Comparison of ENCODE assay signal across 1 cellular context in the genomic region with DNA sequence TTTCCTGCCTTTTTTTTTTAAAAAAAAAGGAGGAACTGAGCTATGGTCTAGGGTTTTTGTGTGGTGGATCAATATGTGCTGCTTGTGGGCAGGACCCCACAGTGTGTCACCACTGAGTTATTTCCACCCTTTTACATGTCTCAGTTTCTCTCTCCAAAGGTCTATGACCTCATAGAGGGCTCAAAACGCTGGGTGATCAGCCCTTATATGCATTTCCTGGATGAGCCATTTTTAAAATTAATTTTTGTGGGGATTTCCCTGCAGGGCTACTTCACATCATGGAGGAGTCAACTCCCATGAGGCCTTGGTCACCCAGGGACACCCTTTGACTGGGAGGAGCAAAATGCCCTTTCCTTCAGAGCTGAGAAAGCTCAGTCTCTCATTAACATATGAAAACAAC.
TF ChIP-seq lines count a peak whose summit lies in the region.

No MANE protein-coding gene starts in this region.

TF ChIP-seq in GM12878, 131 proteins besides CTCF, POLR2A, EP300 and RAD21 (continued from another document and continues in another):
- TF ChIP-seq, protein P1, sequence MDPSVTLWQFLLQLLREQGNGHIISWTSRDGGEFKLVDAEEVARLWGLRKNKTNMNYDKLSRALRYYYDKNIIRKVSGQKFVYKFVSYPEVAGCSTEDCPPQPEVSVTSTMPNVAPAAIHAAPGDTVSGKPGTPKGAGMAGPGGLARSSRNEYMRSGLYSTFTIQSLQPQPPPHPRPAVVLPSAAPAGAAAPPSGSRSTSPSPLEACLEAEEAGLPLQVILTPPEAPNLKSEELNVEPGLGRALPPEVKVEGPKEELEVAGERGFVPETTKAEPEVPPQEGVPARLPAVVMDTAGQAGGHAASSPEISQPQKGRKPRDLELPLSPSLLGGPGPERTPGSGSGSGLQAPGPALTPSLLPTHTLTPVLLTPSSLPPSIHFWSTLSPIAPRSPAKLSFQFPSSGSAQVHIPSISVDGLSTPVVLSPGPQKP (IDR thresholded peaks at IDR 0.05; ENCODE audit: low read depth, low read length): peak; percentile 88
- TF ChIP-seq ZNF274 (IDR thresholded peaks at IDR 0.05; ENCODE audit: insufficient read depth, insufficient read length) (no peak), EZH2 (IDR thresholded peaks at IDR 0.05; ENCODE audit: borderline replicate concordance, control insufficient read depth, low read depth, low read length) (no peak), SIX5 (IDR thresholded peaks at IDR 0.05; ENCODE audit: low read depth, low read length, severe bottlenecking) (no peak), CHD1 (IDR thresholded peaks at IDR 0.05; ENCODE audit: low read depth, low read length) (no peak), EED (IDR thresholded peaks at IDR 0.05; ENCODE audit: low read depth) (peak; percentile 69; the same call in 1 of the 2 replicates), SREBF1 (IDR thresholded peaks at IDR 0.05; ENCODE audit: low read length) (no peak), ZZZ3 (IDR thresholded peaks at IDR 0.05; ENCODE audit: control insufficient read depth, insufficient read length, low read depth) (no peak), CBFB (IDR thresholded peaks at IDR 0.05; ENCODE audit: low read depth) (peak; percentile 59; the same call in 1 of the 2 replicates), TCF7 (IDR thresholded peaks at IDR 0.05; ENCODE audit: borderline replicate concordance) (no peak), ZBED1 (IDR thresholded peaks at IDR 0.05; ENCODE audit: borderline replicate concordance) (no peak), BMI1 (IDR thresholded peaks at IDR 0.05; ENCODE audit: borderline replicate concordance) (no peak), ZNF622 (IDR thresholded peaks at IDR 0.05) (no peak), RBBP5 (conservative IDR thresholded peaks at IDR 0.05) (no peak), MEF2A (IDR thresholded peaks at IDR 0.05; ENCODE audit: insufficient read depth, low read depth, low read length) (no peak), TARDBP (IDR thresholded peaks at IDR 0.05; ENCODE audit: borderline replicate concordance) (no peak), NR2F1 (conservative IDR thresholded peaks at IDR 0.05) (no peak), SMAD1 (IDR thresholded peaks at IDR 0.05; ENCODE audit: low read depth, partially characterized antibody) (no peak), CREM (IDR thresholded peaks at IDR 0.05; ENCODE audit: low read depth) (peak; percentile 67), SUPT20H (IDR thresholded peaks at IDR 0.05; ENCODE audit: borderline replicate concordance, control insufficient read depth, low read depth, low read length) (no peak), CBX5 (IDR thresholded peaks at IDR 0.05; ENCODE audit: low read depth) (no peak), MTA3 (IDR thresholded peaks at IDR 0.05; ENCODE audit: borderline replicate concordance, low read length) (no peak), STAT1 (conservative IDR thresholded peaks at IDR 0.05) (no peak), JUNB (IDR thresholded peaks at IDR 0.05) (peak; percentile 76), HCFC1 (IDR thresholded peaks at IDR 0.05; ENCODE audit: low read length) (no peak), CREB1 (IDR thresholded peaks at IDR 0.05; ENCODE audit: low read depth) (peak; percentile 89), PML (IDR thresholded peaks at IDR 0.05; ENCODE audit: low read length) (no peak), LARP7 (IDR thresholded peaks at IDR 0.05) (no peak), NBN (IDR thresholded peaks at IDR 0.05) (no peak), KDM1A (IDR thresholded peaks at IDR 0.05; ENCODE audit: borderline replicate concordance) (no peak), ETV6 (conservative IDR thresholded peaks at IDR 0.05 in 1 of 2, IDR thresholded peaks at IDR 0.05 in 1 of 2; ENCODE audit: borderline replicate concordance in 1 of 2, low read depth in 1 of 2) (no peak), MYB (IDR thresholded peaks at IDR 0.05; ENCODE audit: borderline replicate concordance, low read depth, low read length) (no peak), BRCA1 (IDR thresholded peaks at IDR 0.05; ENCODE audit: low read depth, low read length) (no peak), RUNX3 (IDR thresholded peaks at IDR 0.05; ENCODE audit: low read length) (peak; percentile 90), TCF12 (IDR thresholded peaks at IDR 0.05; ENCODE audit: low read depth, low read length) (no peak), KAT2A (conservative IDR thresholded peaks at IDR 0.05; ENCODE audit: control insufficient read depth, low read depth, low read length) (no peak), ZNF384 (IDR thresholded peaks at IDR 0.05; ENCODE audit: borderline replicate concordance, low read depth, low read length) (no peak), YBX1 (IDR thresholded peaks at IDR 0.05) (no peak), FOXK2 (IDR thresholded peaks at IDR 0.05) (no peak), ATF7 (IDR thresholded peaks at IDR 0.05; ENCODE audit: low read depth) (peak; percentile 89), RAD51 (IDR thresholded peaks at IDR 0.05) (no peak)
- TF ChIP-seq, protein P2, sequence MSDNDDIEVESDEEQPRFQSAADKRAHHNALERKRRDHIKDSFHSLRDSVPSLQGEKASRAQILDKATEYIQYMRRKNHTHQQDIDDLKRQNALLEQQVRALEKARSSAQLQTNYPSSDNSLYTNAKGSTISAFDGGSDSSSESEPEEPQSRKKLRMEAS (IDR thresholded peaks at IDR 0.05; ENCODE audit: low read depth, low read length): no peak
- TF ChIP-seq, protein P3, sequence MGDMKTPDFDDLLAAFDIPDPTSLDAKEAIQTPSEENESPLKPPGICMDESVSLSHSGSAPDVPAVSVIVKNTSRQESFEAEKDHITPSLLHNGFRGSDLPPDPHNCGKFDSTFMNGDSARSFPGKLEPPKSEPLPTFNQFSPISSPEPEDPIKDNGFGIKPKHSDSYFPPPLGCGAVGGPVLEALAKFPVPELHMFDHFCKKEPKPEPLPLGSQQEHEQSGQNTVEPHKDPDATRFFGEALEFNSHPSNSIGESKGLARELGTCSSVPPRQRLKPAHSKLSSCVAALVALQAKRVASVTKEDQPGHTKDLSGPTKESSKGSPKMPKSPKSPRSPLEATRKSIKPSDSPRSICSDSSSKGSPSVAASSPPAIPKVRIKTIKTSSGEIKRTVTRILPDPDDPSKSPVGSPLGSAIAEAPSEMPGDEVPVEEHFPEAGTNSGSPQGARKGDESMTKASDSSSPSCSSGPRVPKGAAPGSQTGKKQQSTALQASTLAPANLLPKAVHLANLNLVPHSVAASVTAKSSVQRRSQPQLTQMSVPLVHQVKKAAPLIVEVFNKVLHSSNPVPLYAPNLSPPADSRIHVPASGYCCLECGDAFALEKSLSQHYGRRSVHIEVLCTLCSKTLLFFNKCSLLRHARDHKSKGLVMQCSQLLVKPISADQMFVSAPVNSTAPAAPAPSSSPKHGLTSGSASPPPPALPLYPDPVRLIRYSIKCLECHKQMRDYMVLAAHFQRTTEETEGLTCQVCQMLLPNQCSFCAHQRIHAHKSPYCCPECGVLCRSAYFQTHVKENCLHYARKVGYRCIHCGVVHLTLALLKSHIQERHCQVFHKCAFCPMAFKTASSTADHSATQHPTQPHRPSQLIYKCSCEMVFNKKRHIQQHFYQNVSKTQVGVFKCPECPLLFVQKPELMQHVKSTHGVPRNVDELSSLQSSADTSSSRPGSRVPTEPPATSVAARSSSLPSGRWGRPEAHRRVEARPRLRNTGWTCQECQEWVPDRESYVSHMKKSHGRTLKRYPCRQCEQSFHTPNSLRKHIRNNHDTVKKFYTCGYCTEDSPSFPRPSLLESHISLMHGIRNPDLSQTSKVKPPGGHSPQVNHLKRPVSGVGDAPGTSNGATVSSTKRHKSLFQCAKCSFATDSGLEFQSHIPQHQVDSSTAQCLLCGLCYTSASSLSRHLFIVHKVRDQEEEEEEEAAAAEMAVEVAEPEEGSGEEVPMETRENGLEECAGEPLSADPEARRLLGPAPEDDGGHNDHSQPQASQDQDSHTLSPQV (IDR thresholded peaks at IDR 0.05): no peak
- TF ChIP-seq, protein P4, sequence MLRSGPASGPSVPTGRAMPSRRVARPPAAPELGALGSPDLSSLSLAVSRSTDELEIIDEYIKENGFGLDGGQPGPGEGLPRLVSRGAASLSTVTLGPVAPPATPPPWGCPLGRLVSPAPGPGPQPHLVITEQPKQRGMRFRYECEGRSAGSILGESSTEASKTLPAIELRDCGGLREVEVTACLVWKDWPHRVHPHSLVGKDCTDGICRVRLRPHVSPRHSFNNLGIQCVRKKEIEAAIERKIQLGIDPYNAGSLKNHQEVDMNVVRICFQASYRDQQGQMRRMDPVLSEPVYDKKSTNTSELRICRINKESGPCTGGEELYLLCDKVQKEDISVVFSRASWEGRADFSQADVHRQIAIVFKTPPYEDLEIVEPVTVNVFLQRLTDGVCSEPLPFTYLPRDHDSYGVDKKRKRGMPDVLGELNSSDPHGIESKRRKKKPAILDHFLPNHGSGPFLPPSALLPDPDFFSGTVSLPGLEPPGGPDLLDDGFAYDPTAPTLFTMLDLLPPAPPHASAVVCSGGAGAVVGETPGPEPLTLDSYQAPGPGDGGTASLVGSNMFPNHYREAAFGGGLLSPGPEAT (IDR thresholded peaks at IDR 0.05; ENCODE audit: low read depth): 0 out of 2 replicates have a peak, but pooled peaks have one; percentile 26
- TF ChIP-seq, protein P5, sequence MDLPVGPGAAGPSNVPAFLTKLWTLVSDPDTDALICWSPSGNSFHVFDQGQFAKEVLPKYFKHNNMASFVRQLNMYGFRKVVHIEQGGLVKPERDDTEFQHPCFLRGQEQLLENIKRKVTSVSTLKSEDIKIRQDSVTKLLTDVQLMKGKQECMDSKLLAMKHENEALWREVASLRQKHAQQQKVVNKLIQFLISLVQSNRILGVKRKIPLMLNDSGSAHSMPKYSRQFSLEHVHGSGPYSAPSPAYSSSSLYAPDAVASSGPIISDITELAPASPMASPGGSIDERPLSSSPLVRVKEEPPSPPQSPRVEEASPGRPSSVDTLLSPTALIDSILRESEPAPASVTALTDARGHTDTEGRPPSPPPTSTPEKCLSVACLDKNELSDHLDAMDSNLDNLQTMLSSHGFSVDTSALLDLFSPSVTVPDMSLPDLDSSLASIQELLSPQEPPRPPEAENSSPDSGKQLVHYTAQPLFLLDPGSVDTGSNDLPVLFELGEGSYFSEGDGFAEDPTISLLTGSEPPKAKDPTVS (IDR thresholded peaks at IDR 0.05; ENCODE audit: low read depth, low read length): no peak
- TF ChIP-seq, protein P6, sequence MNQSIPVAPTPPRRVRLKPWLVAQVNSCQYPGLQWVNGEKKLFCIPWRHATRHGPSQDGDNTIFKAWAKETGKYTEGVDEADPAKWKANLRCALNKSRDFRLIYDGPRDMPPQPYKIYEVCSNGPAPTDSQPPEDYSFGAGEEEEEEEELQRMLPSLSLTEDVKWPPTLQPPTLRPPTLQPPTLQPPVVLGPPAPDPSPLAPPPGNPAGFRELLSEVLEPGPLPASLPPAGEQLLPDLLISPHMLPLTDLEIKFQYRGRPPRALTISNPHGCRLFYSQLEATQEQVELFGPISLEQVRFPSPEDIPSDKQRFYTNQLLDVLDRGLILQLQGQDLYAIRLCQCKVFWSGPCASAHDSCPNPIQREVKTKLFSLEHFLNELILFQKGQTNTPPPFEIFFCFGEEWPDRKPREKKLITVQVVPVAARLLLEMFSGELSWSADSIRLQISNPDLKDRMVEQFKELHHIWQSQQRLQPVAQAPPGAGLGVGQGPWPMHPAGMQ (IDR thresholded peaks at IDR 0.05; ENCODE audit: borderline replicate concordance): no peak
- TF ChIP-seq, protein P7, sequence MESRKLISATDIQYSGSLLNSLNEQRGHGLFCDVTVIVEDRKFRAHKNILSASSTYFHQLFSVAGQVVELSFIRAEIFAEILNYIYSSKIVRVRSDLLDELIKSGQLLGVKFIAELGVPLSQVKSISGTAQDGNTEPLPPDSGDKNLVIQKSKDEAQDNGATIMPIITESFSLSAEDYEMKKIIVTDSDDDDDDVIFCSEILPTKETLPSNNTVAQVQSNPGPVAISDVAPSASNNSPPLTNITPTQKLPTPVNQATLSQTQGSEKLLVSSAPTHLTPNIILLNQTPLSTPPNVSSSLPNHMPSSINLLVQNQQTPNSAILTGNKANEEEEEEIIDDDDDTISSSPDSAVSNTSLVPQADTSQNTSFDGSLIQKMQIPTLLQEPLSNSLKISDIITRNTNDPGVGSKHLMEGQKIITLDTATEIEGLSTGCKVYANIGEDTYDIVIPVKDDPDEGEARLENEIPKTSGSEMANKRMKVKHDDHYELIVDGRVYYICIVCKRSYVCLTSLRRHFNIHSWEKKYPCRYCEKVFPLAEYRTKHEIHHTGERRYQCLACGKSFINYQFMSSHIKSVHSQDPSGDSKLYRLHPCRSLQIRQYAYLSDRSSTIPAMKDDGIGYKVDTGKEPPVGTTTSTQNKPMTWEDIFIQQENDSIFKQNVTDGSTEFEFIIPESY (IDR thresholded peaks at IDR 0.05): no peak
- TF ChIP-seq, protein P8, sequence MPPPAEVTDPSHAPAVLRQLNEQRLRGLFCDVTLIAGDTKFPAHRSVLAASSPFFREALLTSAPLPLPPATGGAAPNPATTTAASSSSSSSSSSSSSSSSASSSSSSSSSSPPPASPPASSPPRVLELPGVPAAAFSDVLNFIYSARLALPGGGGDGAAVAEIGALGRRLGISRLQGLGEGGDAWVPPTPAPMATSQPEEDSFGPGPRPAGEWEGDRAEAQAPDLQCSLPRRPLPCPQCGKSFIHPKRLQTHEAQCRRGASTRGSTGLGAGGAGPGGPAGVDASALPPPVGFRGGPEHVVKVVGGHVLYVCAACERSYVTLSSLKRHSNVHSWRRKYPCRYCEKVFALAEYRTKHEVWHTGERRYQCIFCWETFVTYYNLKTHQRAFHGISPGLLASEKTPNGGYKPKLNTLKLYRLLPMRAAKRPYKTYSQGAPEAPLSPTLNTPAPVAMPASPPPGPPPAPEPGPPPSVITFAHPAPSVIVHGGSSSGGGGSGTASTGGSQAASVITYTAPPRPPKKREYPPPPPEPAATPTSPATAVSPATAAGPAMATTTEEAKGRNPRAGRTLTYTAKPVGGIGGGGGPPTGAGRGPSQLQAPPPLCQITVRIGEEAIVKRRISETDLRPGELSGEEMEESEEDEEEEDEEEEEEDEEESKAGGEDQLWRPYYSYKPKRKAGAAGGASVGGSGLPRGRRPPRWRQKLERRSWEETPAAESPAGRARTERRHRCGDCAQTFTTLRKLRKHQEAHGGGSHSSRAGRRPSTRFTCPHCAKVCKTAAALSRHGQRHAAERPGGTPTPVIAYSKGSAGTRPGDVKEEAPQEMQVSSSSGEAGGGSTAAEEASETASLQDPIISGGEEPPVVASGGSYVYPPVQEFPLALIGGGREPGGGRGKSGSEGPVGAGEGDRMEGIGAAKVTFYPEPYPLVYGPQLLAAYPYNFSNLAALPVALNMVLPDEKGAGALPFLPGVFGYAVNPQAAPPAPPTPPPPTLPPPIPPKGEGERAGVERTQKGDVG (CRISPR knock-in tag; IDR thresholded peaks at IDR 0.05): no peak
